8 cellular contexts compared by ENCODE assay signal in the genomic region with DNA sequence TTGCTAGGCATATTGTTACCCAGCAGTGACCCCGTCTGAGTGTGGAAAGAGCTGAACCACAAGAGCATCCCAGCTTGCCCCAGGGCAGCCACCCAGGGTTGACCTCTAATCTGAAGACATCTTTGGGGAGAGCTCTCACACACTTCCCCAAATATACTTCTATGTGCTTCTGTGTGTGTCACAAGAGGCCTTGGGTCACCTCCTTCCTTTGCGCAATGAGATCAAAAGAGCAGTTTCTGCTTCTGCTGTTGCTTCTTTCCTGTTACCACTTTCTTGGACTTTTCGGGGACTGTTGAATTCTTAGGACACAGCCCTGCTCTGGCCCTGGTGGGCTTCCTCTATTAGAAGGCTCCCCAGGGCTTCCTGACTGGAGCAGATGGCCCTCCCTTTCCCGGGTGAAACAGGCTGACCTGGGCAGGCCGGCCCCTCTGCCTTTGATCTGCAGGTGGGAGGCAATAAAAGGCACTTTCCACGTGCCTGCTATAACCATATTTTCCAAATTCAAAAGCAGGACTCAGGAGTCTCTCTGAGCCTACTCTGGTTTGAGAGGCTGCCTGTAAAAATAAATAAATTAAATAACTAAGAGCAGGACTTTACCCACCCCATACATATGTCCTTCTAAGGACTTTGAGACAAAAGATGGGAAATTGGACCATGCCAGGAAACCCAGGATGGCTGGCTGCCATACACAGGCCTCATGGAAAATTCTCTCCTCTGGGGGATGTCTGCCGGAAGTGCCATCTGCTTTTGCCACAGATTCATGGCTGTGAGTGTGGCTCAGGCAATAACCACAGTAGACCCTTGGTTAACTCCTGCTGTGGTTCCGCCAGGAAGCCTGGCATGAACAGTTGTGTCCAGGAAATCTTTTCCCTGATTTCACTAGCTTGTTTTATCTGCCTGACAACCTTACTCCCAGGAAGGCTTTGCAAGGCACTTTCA. TPM values are rescaled to one million over a fixed set of nuclear protein-coding genes. Genes with fewer than 3 reads are reported as not detected.
DNase-seq lines count a peak whose midpoint lies in the region; ATAC-seq, FAIRE-seq and TF ChIP-seq lines count a peak whose summit lies in the region.

No MANE protein-coding gene starts in this region.

- H3K27ac ChIP-seq in OCI-LY1 (ENCODE audit: low read depth, low read length, poor library complexity, severe bottlenecking) = peak overlapping the region; percentile 89
- no peak overlapping the region for H3K27ac ChIP-seq in H1 (ENCODE audit: low read depth, low read length)
- peak overlapping the region; percentile 51 for H3K27ac ChIP-seq in psoas muscle

- no peak overlapping the region for H2AK5ac ChIP-seq in H1 (ENCODE audit: low read depth, low read length)

- in situ Hi-C loops in GM13977 (cut with MboI; ENCODE audit: low pct_unique_long_range_greater_than_20kb, low sequenced_read_pairs, unreplicated experiment) = loop anchor here (10.0 kb wide), 1 partner anchor 83 kb away; no protein-coding TSS in a partner anchor

- H3K9me2 ChIP-seq in OCI-LY1 (ENCODE audit: low read depth, low read length) = no peaks in the 10 kb centered on the region

- no peak for TF ChIP-seq EP300 in H1 (IDR thresholded peaks at IDR 0.05; ENCODE audit: borderline replicate concordance in 1 of 2, low read depth in 2 of 2, low read length in 2 of 2)

- no peak overlapping the region for H2BK15ac ChIP-seq in H1 (ENCODE audit: low read length)

- H3K9me3 ChIP-seq in OCI-LY1 (ENCODE audit: low read length) (no peaks in the 10 kb centered on the region), H1 (ENCODE audit: insufficient read depth in 2 of 2, low read depth in 1 of 2, low read length in 1 of 2) (peaks cover 0 to 2% of the 10 kb centered on the region in 2 experiments; a peak in 1 of 4 replicates), psoas muscle (no peaks in the 10 kb centered on the region)

- H4K20me1 ChIP-seq in OCI-LY1 (ENCODE audit: insufficient read depth, low read length) (no peaks in the 10 kb centered on the region), H1 (replicated peaks in 1 of 2; ENCODE audit: control insufficient read depth in 1 of 2, insufficient read depth in 2 of 2, low read length in 2 of 2) (no peaks in the 10 kb centered on the region)

- no peak overlapping the region for H3K14ac ChIP-seq in H1 (ENCODE audit: insufficient read length)

- H3K4me3 ChIP-seq in OCI-LY1 (ENCODE audit: low read depth, low read length, poor library complexity, severe bottlenecking) = no peak overlapping the region
- no peak overlapping the region for H3K4me3 ChIP-seq in H1 (ENCODE audit: extremely low read depth in 1 of 4, insufficient read depth in 2 of 4, low read depth in 3 of 4, low read length in 4 of 4)
- H3K4me3 ChIP-seq in psoas muscle = no peak overlapping the region

- 80% methylated on average over 8 of the region's 8 CpGs; no CpG with 5 or more reads in 1 of the 2 experiments for WGBS in H1 (ENCODE audit: extremely low coverage in 1 of 2, insufficient coverage in 1 of 2, insufficient read length in 1 of 2, insufficient replicate concordance in 2 of 2, low coverage in 1 of 2, low lambda C conversion rate in 2 of 2, missing lambda C conversion rate in 1 of 2), 2 experiments
- 56 to 61% (median 59%) methylated on average over 8 of the region's 8 CpGs for WGBS in psoas muscle, 3 donors

- H3K79me2 ChIP-seq in OCI-LY1 (ENCODE audit: insufficient read depth, low read length) (no peaks in the 10 kb centered on the region), H1 (ENCODE audit: control insufficient read depth in 1 of 2, insufficient read depth in 2 of 2, low read length in 2 of 2) (no peaks in the 10 kb centered on the region)

- ATAC-seq in psoas muscle (peak; percentile 32 to 59 (median 54)), HG03457 (IDR thresholded peaks at IDR 0.05; ENCODE audit: unreplicated experiment) (no peak), HG03565 (IDR thresholded peaks at IDR 0.05; ENCODE audit: unreplicated experiment) (no peak)

- CTCF ChIA-PET in H1 (lab: Charles Lee; ENCODE audit: partially characterized antibody) = interaction anchor here (0.6 to 2.2 kb wide), 9 partner anchors 12 to 86 kb away, joined by 3 to 33 read pairs (median 5); no protein-coding TSS in a partner anchor

- no peak overlapping the region for H2BK12ac ChIP-seq in H1 (ENCODE audit: low read depth, low read length)

- no peak overlapping the region for H4K5ac ChIP-seq in H1 (ENCODE audit: insufficient read length, low read depth, low read length)

- no peak overlapping the region for H2AFZ ChIP-seq in OCI-LY1 (ENCODE audit: low read length)
- H2AFZ ChIP-seq in H1 (ENCODE audit: low read length) = peak overlapping the region; percentile 6; the same call in 1 of the 2 replicates

- H4K8ac ChIP-seq in H1 (ENCODE audit: extremely low read depth, insufficient read depth, low read length) = no peak overlapping the region

- H2BK120ac ChIP-seq in H1 (replicated peaks; ENCODE audit: low read depth, low read length) = no peak overlapping the region

- H3K4me3 Mint-ChIP-seq in osteocyte (ENCODE audit: unreplicated experiment) = no peak overlapping the region

- H3K4me1 ChIP-seq in OCI-LY1 (ENCODE audit: insufficient read depth, low read length, severe bottlenecking) (peaks cover 48% of the 10 kb centered on the region), H1 (replicated peaks in 1 of 4; ENCODE audit: control insufficient read depth in 3 of 4, insufficient read depth in 4 of 4, low read length in 3 of 4) (peaks cover 0 to 5% (median 0%) of the 10 kb centered on the region in 4 experiments; a peak in 1 of 7 replicates), psoas muscle (peaks cover 24% of the 10 kb centered on the region)

- TF ChIP-seq POLR2A in H1 (IDR thresholded peaks at IDR 0.05; ENCODE audit: control extremely low read depth in 1 of 2, low read depth in 2 of 2, low read length in 2 of 2) = no peak

- H3K36me3 Mint-ChIP-seq in osteocyte (ENCODE audit: unreplicated experiment) = no peaks in the 10 kb centered on the region

- no peak for FAIRE-seq in H1 (lab: Jason Lieb, UNC)

- intact Hi-C loops in psoas muscle (cut with DNase I) = loop anchor here (2.0 to 10.0 kb wide), 3 partner anchors 61 to 203 kb away; no protein-coding TSS in a partner anchor

- peaks cover 10% of the 10 kb centered on the region for H3K27me3 Mint-ChIP-seq in osteocyte (ENCODE audit: unreplicated experiment)

- 0 out of 2 replicates have a peak, but pooled peaks cover 2% of the 10 kb centered on the region for H3K36me3 ChIP-seq in OCI-LY1 (ENCODE audit: insufficient read depth, low read length)
- no peaks in the 10 kb centered on the region for H3K36me3 ChIP-seq in H1 (ENCODE audit: control insufficient read depth in 2 of 4, insufficient read depth in 4 of 4, low read length in 3 of 4)
- H3K36me3 ChIP-seq in psoas muscle (ENCODE audit: insufficient read depth in 1 of 2, low read depth in 1 of 2) = no peaks in the 10 kb centered on the region

- no peak overlapping the region for H3K4ac ChIP-seq in H1 (replicated peaks; ENCODE audit: insufficient read length, low read depth, low read length)

- TF ChIP-seq CTCF in GM13977 (IDR thresholded peaks at IDR 0.05; ENCODE audit: extremely low read depth, insufficient read depth, missing control alignments) (no peak), OCI-LY1 (IDR thresholded peaks at IDR 0.05; ENCODE audit: low read length) (no peak), H1 (IDR thresholded peaks at IDR 0.05; ENCODE audit: control extremely low read depth in 1 of 3, insufficient read depth in 1 of 3, low read depth in 1 of 3, low read length in 3 of 3) (no peak), psoas muscle (IDR thresholded peaks at IDR 0.05) (no peak), osteocyte (IDR thresholded peaks at IDR 0.05) (no peak)

- DNase-seq in GM13977 (ENCODE audit: low spot score) (peak; percentile 33), H1 (ENCODE audit: low read depth in 1 of 2, low spot score in 2 of 2) (no peak), psoas muscle (peak; percentile 40 to 63), osteocyte (ENCODE audit: extremely low spot score, unreplicated experiment) (no peak), HuH-7 (ENCODE audit: low spot score) (no peak)

- no peaks in the 10 kb centered on the region for H3F3A ChIP-seq in OCI-LY1 (ENCODE audit: insufficient read depth, low read length)

- H3K4me2 ChIP-seq in OCI-LY1 (ENCODE audit: low read length) = peak overlapping the region; percentile 40; the same call in 1 of the 2 replicates
- no peak overlapping the region for H3K4me2 ChIP-seq in H1 (ENCODE audit: insufficient read depth in 1 of 2, low read depth in 2 of 2, low read length in 2 of 2)

- H4K91ac ChIP-seq in H1 (replicated peaks; ENCODE audit: insufficient read length, low read length) = no peak overlapping the region

- peak overlapping the region; percentile 45 for H3K9ac ChIP-seq in OCI-LY1 (ENCODE audit: low read length)
- no peak overlapping the region for H3K9ac ChIP-seq in H1 (replicated peaks in 1 of 4; ENCODE audit: extremely low read depth in 1 of 4, low read depth in 3 of 4, low read length in 3 of 4)

- H2BK20ac ChIP-seq in H1 (ENCODE audit: low read length) = no peak overlapping the region

- no peak overlapping the region for H3K56ac ChIP-seq in H1 (replicated peaks; ENCODE audit: insufficient read length, low read depth, low read length)

- H2BK5ac ChIP-seq in H1 (ENCODE audit: low read depth, low read length) = no peak overlapping the region

- H3K9me3 Mint-ChIP-seq in osteocyte (ENCODE audit: unreplicated experiment) = peaks cover under 1% of the 10 kb centered on the region

- no peak overlapping the region for H3K27ac Mint-ChIP-seq in osteocyte (ENCODE audit: unreplicated experiment)

- POLR2A ChIA-PET in H1 (lab: Charles Lee; ENCODE audit: partially characterized antibody) = no interaction called here

- H3K27me3 ChIP-seq in OCI-LY1 (ENCODE audit: insufficient read depth, low read length) (no peaks in the 10 kb centered on the region), H1 (replicated peaks in 1 of 4; ENCODE audit: control insufficient read depth in 3 of 4, extremely low read depth in 1 of 4, insufficient read depth in 3 of 4, low read length in 3 of 4) (no peaks in the 10 kb centered on the region), psoas muscle (ENCODE audit: insufficient read depth in 3 of 3, low read length in 2 of 3) (no peaks in the 10 kb centered on the region)

- H3K4me1 Mint-ChIP-seq in osteocyte (ENCODE audit: unreplicated experiment) = peaks cover 10% of the 10 kb centered on the region

- TF ChIP-seq RAD21 in H1 (IDR thresholded peaks at IDR 0.05 in 1 of 2, conservative IDR thresholded peaks at IDR 0.05 in 1 of 2; ENCODE audit: low read depth in 2 of 2, low read length in 2 of 2) = no peak

- H3K23ac ChIP-seq in H1 (ENCODE audit: insufficient read length) = no peak overlapping the region

- H3K79me1 ChIP-seq in H1 (ENCODE audit: low read depth, low read length) = no peaks in the 10 kb centered on the region

- no peak overlapping the region for H3K18ac ChIP-seq in H1 (ENCODE audit: extremely low read depth, low read length)

- H3K23me2 ChIP-seq in H1 (ENCODE audit: low read depth, low read length) = no peaks in the 10 kb centered on the region

RNA-seq across cellular contexts. Expression of gene RCSD1, which starts 28.3 kb away (rescaled TPM):
- 0.69 and 0.98 TPM in 2 replicates for total RNA-seq in H1 (2021; fragmentation: NEBNext Ultra II Directional; extraction: Animal tissue kit (Norgen Biotek cat#: 25700))
- polyA plus RNA-seq in H1 (2011; rRNA removed) (0.35 and 0.47 TPM in 2 replicates), psoas muscle (10 to 100 TPM in 2 of 3 donors, 1 to 10 TPM in 1; 3.9 to 13.7 (median 10.4) TPM)
- 0.69 TPM for polyA plus RNA-seq in H1 (2011; cell fraction: cytosol; rRNA removed)
- polyA plus RNA-seq in H1 (2011; cell fraction: nucleus; rRNA removed) = 0.27 TPM
- 0.46 to 0.58 TPM (median 0.53 TPM) in 4 replicates for polyA plus RNA-seq in H1 (2012, experiment 1 of 2)
- 0.13 TPM for polyA plus RNA-seq in H1 (2012, experiment 2 of 2)
- polyA plus RNA-seq in H1 (2013, experiment 1 of 2) = 0.22 TPM
- 0.24 TPM for polyA plus RNA-seq in H1 (2013, experiment 2 of 2)
- 0.60 and 0.73 TPM in 2 replicates for polyA minus RNA-seq in H1 (2011; rRNA and poly(A)+ RNA removed)
- polyA minus RNA-seq in H1 (2011; cell fraction: cytosol; rRNA and poly(A)+ RNA removed) = 0.37 TPM
- not detected for polyA minus RNA-seq in H1 (2011; cell fraction: nucleus; rRNA and poly(A)+ RNA removed)
- total RNA-seq in psoas muscle (10 to 100 TPM in 3 of 4 donors, 1 to 10 TPM in 1; 9.9 to 34.2 (median 23.1) TPM), osteocyte (not detected in 2 replicates)

RNA-seq across cellular contexts. Expression of gene CREG1, which starts 48.1 kb away (rescaled TPM):
- total RNA-seq in H1 (2021; fragmentation: NEBNext Ultra II Directional; extraction: Animal tissue kit (Norgen Biotek cat#: 25700)) = 28.7 and 30.1 TPM in 2 replicates
- 23.7 and 29.8 TPM in 2 replicates for polyA plus RNA-seq in H1 (2011; rRNA removed)
- polyA plus RNA-seq in H1 (2011; cell fraction: cytosol; rRNA removed) = 31.1 TPM
- 16.1 TPM for polyA plus RNA-seq in H1 (2011; cell fraction: nucleus; rRNA removed)
- polyA plus RNA-seq in H1 (2012, experiment 1 of 2) = 17.0 to 21.8 TPM (median 17.6 TPM) in 4 replicates
- polyA plus RNA-seq in H1 (2012, experiment 2 of 2) = 5.8 TPM
- polyA plus RNA-seq in H1 (2013, experiment 1 of 2) = 38.3 TPM
- polyA plus RNA-seq in H1 (2013, experiment 2 of 2) = 45.5 TPM
- 13.0 and 21.0 TPM in 2 replicates for polyA minus RNA-seq in H1 (2011; rRNA and poly(A)+ RNA removed)
- 20.5 TPM for polyA minus RNA-seq in H1 (2011; cell fraction: cytosol; rRNA and poly(A)+ RNA removed)
- 18.3 TPM for polyA minus RNA-seq in H1 (2011; cell fraction: nucleus; rRNA and poly(A)+ RNA removed)
- total RNA-seq in psoas muscle = 100 to 1,000 TPM in 1 of 4 donors, 10 to 100 TPM in 3; 23.6 to 118 (median 50.3) TPM
- polyA plus RNA-seq in psoas muscle = 10 to 100 TPM; 19.2 to 35.5 (median 25.3) TPM
- 19.2 and 19.4 TPM in 2 replicates for total RNA-seq in osteocyte

Comparison
In these comparisons a context has a peak if more than half of its experiments do, and no peak if none do; other contexts are left out.
1. DNase-seq: peak in GM13977 (single experiment) and psoas muscle (2 of 2); none in H1 (0 of 2), osteocyte (single experiment) and HuH-7 (single experiment).
2. ATAC-seq: peak in psoas muscle (4 of 4); none in HG03457 (single experiment) and HG03565 (single experiment).